Comparison of ENCODE assay signal across 8 cellular contexts in the genomic region with DNA sequence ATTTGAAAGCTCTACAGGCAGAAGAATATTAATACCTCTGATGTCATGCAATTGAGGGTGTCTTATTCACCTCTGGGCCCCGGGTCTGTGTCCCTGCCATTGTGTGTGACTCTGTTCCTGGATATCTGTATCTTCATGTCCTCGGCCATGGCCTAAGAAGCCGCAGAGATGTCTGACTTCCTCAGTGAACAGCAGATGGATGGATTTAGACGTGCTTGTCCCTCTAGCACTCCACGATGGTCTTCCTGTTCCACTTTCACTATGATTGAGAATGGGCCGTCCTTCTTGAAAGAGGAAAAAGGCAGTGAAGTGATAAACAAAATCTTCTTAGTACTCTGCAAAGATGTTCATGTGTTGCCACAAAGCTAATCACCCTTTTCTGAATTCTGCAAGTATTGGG.
A peak's percentile ranks its signal among the peaks of the same experiment; 100 is the strongest.
DNase-seq lines count a peak whose midpoint lies in the region; ATAC-seq and TF ChIP-seq lines count a peak whose summit lies in the region.

No MANE protein-coding gene starts in this region.

- no peak overlapping the region for H3K56ac ChIP-seq in H9 (ENCODE audit: insufficient read length, low read depth, low read length)

- TF ChIP-seq CTCF in H9 (conservative IDR thresholded peaks at IDR 0.05) (no peak), lower lobe of right lung (IDR thresholded peaks at IDR 0.05) (no peak)

- H2BK15ac ChIP-seq in H9 (ENCODE audit: low read depth, low read length), result no peak overlapping the region

- no peaks in the 10 kb centered on the region for H3K36me3 Mint-ChIP-seq in H9 (ENCODE audit: insufficient read depth in 1 of 3, low read depth in 3 of 3)

- peak; percentile 82 for ATAC-seq in GM18858 (IDR thresholded peaks at IDR 0.05; ENCODE audit: unreplicated experiment)
- ATAC-seq in lower lobe of right lung, result peak; percentile 68 to 69

- H3T11ph ChIP-seq in H9 (ENCODE audit: low read length), result no peak overlapping the region

- H3K9me3 ChIP-seq in H9 (ENCODE audit: control insufficient read depth, low read depth, low read length) (no peaks in the 10 kb centered on the region), lower lobe of right lung (no peaks in the 10 kb centered on the region)

- H2BK120ac ChIP-seq in H9 (ENCODE audit: low read depth, low read length, poor library complexity, severe bottlenecking), result no peak overlapping the region

- H3K4ac ChIP-seq in H9 (ENCODE audit: low read depth, low read length), result no peak overlapping the region

- no peaks in the 10 kb centered on the region for H3K36me3 ChIP-seq in lower lobe of right lung

- H2BK12ac ChIP-seq in H9 (ENCODE audit: insufficient read length, low read depth, low read length), result no peak overlapping the region

- H3K27ac ChIP-seq in H9 (ENCODE audit: insufficient read length, low read depth, low read length) (no peak overlapping the region), lower lobe of right lung (peak overlapping the region; percentile 47)

- H3K14ac ChIP-seq in H9 (ENCODE audit: insufficient read depth, low read length), result no peak overlapping the region

- no peaks in the 10 kb centered on the region for H4K20me1 ChIP-seq in H9 (ENCODE audit: control insufficient read depth, insufficient read depth, insufficient read length)

- no peak overlapping the region for H4K8ac ChIP-seq in H9 (replicated peaks; ENCODE audit: insufficient read length, low read depth, low read length)

- H3K4me1 Mint-ChIP-seq in H9, result peaks cover 28 to 44% of the 10 kb centered on the region in 2 experiments

- H3K27me3 ChIP-seq in H9 (ENCODE audit: insufficient read depth, low read length) (no peaks in the 10 kb centered on the region), lower lobe of right lung (ENCODE audit: low read depth) (no peaks in the 10 kb centered on the region)

- H4K5ac ChIP-seq in H9 (ENCODE audit: insufficient read length, low read depth, low read length), result no peak overlapping the region

- intact Hi-C loops in lower lobe of right lung (cut with DNase I), result no loop called here

- H3K4me2 ChIP-seq in H9 (ENCODE audit: insufficient read depth, insufficient read length, low read length), result no peak overlapping the region

- H2AFZ ChIP-seq in H9 (ENCODE audit: low read length), result no peak overlapping the region

- no peaks in the 10 kb centered on the region for H3K79me1 ChIP-seq in H9 (ENCODE audit: insufficient read depth, low read depth, low read length, poor library complexity, severe bottlenecking)

- no peak overlapping the region for H4K91ac ChIP-seq in H9 (ENCODE audit: insufficient read length, low read depth, low read length)

- no peak overlapping the region for H2AK5ac ChIP-seq in H9 (ENCODE audit: insufficient read length, low read length)

- H3K23me2 ChIP-seq in H9 (ENCODE audit: insufficient read length, low read depth, low read length, poor library complexity, severe bottlenecking), result no peaks in the 10 kb centered on the region

- no peak overlapping the region for H3K4me3 ChIP-seq in lower lobe of right lung

- H3K23ac ChIP-seq in H9 (ENCODE audit: insufficient read length, low read depth, low read length), result no peak overlapping the region

- no peak overlapping the region for H2BK5ac ChIP-seq in H9 (ENCODE audit: insufficient read length, low read length)

- TF ChIP-seq POLR2A in erythroblast (IDR thresholded peaks at IDR 0.05; ENCODE audit: low read length), result no peak

- H2BK20ac ChIP-seq in H9 (ENCODE audit: low read depth, low read length, poor library complexity, severe bottlenecking), result no peak overlapping the region

- H3K18ac ChIP-seq in H9 (ENCODE audit: insufficient read length, low read depth, low read length), result no peak overlapping the region

- no peak overlapping the region for H3K4me3 Mint-ChIP-seq in H9

- H3K79me2 ChIP-seq in H9 (ENCODE audit: insufficient read depth, low read length), result no peaks in the 10 kb centered on the region

- no CpG with 5 or more reads among the region's 6 CpGs for WGBS in H9 (ENCODE audit: extremely low coverage, insufficient read length, low lambda C conversion rate)

- DNase-seq in H9, result no peak
- DNase-seq in NOMO-1 treated with dmso at 0.1 percent for 144 hours (lab: John Stamatoyannopoulos, UW; ENCODE audit: unreplicated experiment), result peak; percentile 76
- DNase-seq in lower lobe of right lung, result no peak
- no peak for DNase-seq in NCI-H226
- no peak for DNase-seq in erythroblast (lab: John Stamatoyannopoulos, UW)
- DNase-seq in T1000 (lab: John Stamatoyannopoulos, UW), result no peak
- DNase-seq in NCI-H2196 (lab: John Stamatoyannopoulos, UW; ENCODE audit: unreplicated experiment), result no peak

- H3K9me3 Mint-ChIP-seq in H9, result no peaks in the 10 kb centered on the region; a peak in 1 of 5 replicates

- H3K27ac Mint-ChIP-seq in H9, result peak overlapping the region in 2 of 3 experiments; percentile 19 to 44; a peak in 1 of 7 replicates

- no peaks in the 10 kb centered on the region; the same call in 1 of the 2 replicates for H3K27me3 Mint-ChIP-seq in H9 (ENCODE audit: low read depth)

- no peaks in the 10 kb centered on the region; the same call in 1 of the 2 replicates for H3K4me1 ChIP-seq in H9 (ENCODE audit: insufficient read depth, low read length)
- peaks cover 51% of the 10 kb centered on the region for H3K4me1 ChIP-seq in lower lobe of right lung

- H3K9ac ChIP-seq in H9 (ENCODE audit: extremely low read depth, insufficient read length, low read length), result no peak overlapping the region
